ENCODE assay signal across 9 cellular contexts in genomic region chr9:133115604-133116345, GRCh38. TPM values are rescaled to one million over a fixed set of nuclear protein-coding genes. Genes with fewer than 3 reads are reported as not detected.
DNase-seq lines count a peak whose midpoint lies in the region; ATAC-seq, FAIRE-seq and TF ChIP-seq lines count a peak whose summit lies in the region.
"Had no signal": no experiment of that assay in that cellular context is flagged by ENCODE, and none has a peak within 500 bp of the region (broad histone marks: within the 10 kb centered on the region; RNA-seq: fewer than 3 reads in every experiment).

No MANE protein-coding gene starts in this region.

- no peak for FAIRE-seq in RCC 7860 (lab: Jason Lieb, UNC)
- FAIRE-seq: islet of Langerhans had no signal

- no peak for TF ChIP-seq CTCF in GM12864 (IDR thresholded peaks at IDR 0.05; ENCODE audit: low read depth, low read length, missing control alignments)
- no peak for TF ChIP-seq CTCF in brain microvascular endothelial cell (IDR thresholded peaks at IDR 0.05; ENCODE audit: low read depth, low read length, missing control alignments)
- no peak for TF ChIP-seq CTCF in ascending aorta (IDR thresholded peaks at IDR 0.05)

- H3K4me3 ChIP-seq in GM12864 (ENCODE audit: low read depth, low read length) (peak overlapping the region; percentile 55), brain microvascular endothelial cell (ENCODE audit: low read depth, low read length) (no peak overlapping the region), rectal smooth muscle tissue (ENCODE audit: low read length) (no peak overlapping the region), ascending aorta (no peak overlapping the region)

- DNase-seq in GM12864 (ENCODE audit: low read depth) (peak; percentile 85), RCC 7860 (ENCODE audit: low spot score) (peak; percentile 31), brain microvascular endothelial cell (peak; percentile 62), GF-D8 (lab: John Stamatoyannopoulos, UW) (no peak), ascending aorta (ENCODE audit: low spot score in 2 of 2) (no peak), NCI-H748 (lab: John Stamatoyannopoulos, UW; ENCODE audit: unreplicated experiment) (no peak)

- H3K36me3 ChIP-seq in brain microvascular endothelial cell (replicated peaks) (no peaks in the 10 kb centered on the region), rectal smooth muscle tissue (ENCODE audit: control insufficient read depth, insufficient read depth, low read length) (no peaks in the 10 kb centered on the region), ascending aorta (peaks cover 3 to 12% of the 10 kb centered on the region in 2 donors)

- intact Hi-C loops in ascending aorta (cut with DNase I) = no loop called here

- H3K27ac ChIP-seq in brain microvascular endothelial cell (peak overlapping the region; percentile 32), rectal smooth muscle tissue (ENCODE audit: low read depth, low read length) (peak overlapping the region; percentile 78), ascending aorta (peak overlapping the region in 1 of 2 donors; percentile 67)

- H3K9ac ChIP-seq in rectal smooth muscle tissue (ENCODE audit: low read length) = no peak overlapping the region

- H3K4me1 ChIP-seq in rectal smooth muscle tissue (ENCODE audit: control insufficient read depth, insufficient read depth, low read length) = peaks cover 48% of the 10 kb centered on the region
- H3K4me1 ChIP-seq in ascending aorta = peaks cover 12 to 41% of the 10 kb centered on the region in 2 donors

- H3K27me3 ChIP-seq in brain microvascular endothelial cell (replicated peaks) (no peaks in the 10 kb centered on the region), rectal smooth muscle tissue (ENCODE audit: control insufficient read depth, insufficient read depth, low read length) (no peaks in the 10 kb centered on the region), ascending aorta (no peaks in the 10 kb centered on the region)

- H3K9me3 ChIP-seq in ascending aorta = no peaks in the 10 kb centered on the region

- in situ Hi-C loops in brain microvascular endothelial cell (cut with HindIII; ENCODE audit: low pct_ligation_motif_present, low sequenced_read_pairs) = no loop called here

- peak; percentile 63 for ATAC-seq in GM21619 (IDR thresholded peaks at IDR 0.05; ENCODE audit: unreplicated experiment)

RNA-seq across cellular contexts. Expression of gene RALGDS, which starts 5.3 kb away (rescaled TPM):
- 53.9 TPM for total RNA-seq in ascending aorta

RNA-seq across cellular contexts. Expression of gene GBGT1, which starts 47.9 kb away (rescaled TPM):
- 13.4 TPM for total RNA-seq in ascending aorta

RNA-seq across cellular contexts. Expression of gene CEL, which starts 54.0 kb away (rescaled TPM):
- total RNA-seq in ascending aorta = not detected

Comparison
In these comparisons a context has a peak if more than half of its experiments do, and no peak if none do; other contexts are left out.
1. DNase-seq: peak in GM12864 (single experiment), RCC 7860 (single experiment) and brain microvascular endothelial cell (single experiment); none in GF-D8 (single experiment), ascending aorta (0 of 2) and NCI-H748 (single experiment).